Comparison of ENCODE assay signal across 33 cellular contexts in genomic region chr19:31068268-31068667, GRCh38.
"Had no signal": no experiment of that assay in that cellular context is flagged by ENCODE, and none has a peak within 500 bp of the region (broad histone marks: within the 10 kb centered on the region; RNA-seq: fewer than 3 reads in every experiment).

No MANE protein-coding gene starts in this region.

- H3K27me3 Mint-ChIP-seq: activated B cell treated with CpG ODN at 0.5 μM for 24 hours had no signal

- H3K4me1 ChIP-seq: adrenal gland, body of pancreas, breast epithelium had no signal

- ATAC-seq: activated CD8-positive, alpha-beta memory T cell treated with anti-CD3 and anti-CD28 coated beads, Interleukin-2, amount 10 ng/mL, durations not matched to agents 7 days and 5 days; activated CD8-positive, alpha-beta T cell treated with anti-CD3 and anti-CD28 coated beads for 36 hours; body of pancreas had no signal

- H3K4me1 Mint-ChIP-seq: activated B cell treated with CpG ODN at 0.5 μM for 24 hours; activated CD4-positive, alpha-beta T cell treated with anti-CD3 and anti-CD28 coated beads, Interleukin-2, amount 10 ng/mL, durations not matched to agents 24 days and 14 days; activated CD8-positive, alpha-beta memory T cell treated with anti-CD3 and anti-CD28 coated beads, Interleukin-2, amount 10 ng/mL, durations not matched to agents 7 days and 5 days; activated naive CD4-positive, alpha-beta T cell treated with anti-CD3 and anti-CD28 coated beads, Interleukin-2, amount 10 ng/mL, durations not matched to agents 7 days and 5 days; activated naive CD4-positive, alpha-beta T cell treated with anti-CD3 and anti-CD28 coated beads, Interleukin-2, amount 50 U/mL, for 24 hours; activated naive CD8-positive, alpha-beta T cell treated with anti-CD3 and anti-CD28 coated beads for 36 hours had no signal

- H3K27me3 ChIP-seq: body of pancreas, brain microvascular endothelial cell had no signal

- H3K9me3 Mint-ChIP-seq: activated CD4-positive, alpha-beta memory T cell treated with anti-CD3 and anti-CD28 coated beads for 36 hours; activated CD4-positive, alpha-beta T cell treated with anti-CD3 and anti-CD28 coated beads, Interleukin-2, amount 10 ng/mL, durations not matched to agents 24 days and 14 days; activated CD8-positive, alpha-beta T cell treated with anti-CD3 and anti-CD28 coated beads for 36 hours; activated naive CD4-positive, alpha-beta T cell treated with anti-CD3 and anti-CD28 coated beads, Interleukin-2, amount 10 ng/mL, durations not matched to agents 7 days and 5 days; activated naive CD4-positive, alpha-beta T cell treated with anti-CD3 and anti-CD28 coated beads, Interleukin-2, amount 50 U/mL, for 24 hours; activated naive CD8-positive, alpha-beta T cell treated with anti-CD3 and anti-CD28 coated beads for 36 hours; activated T-cell treated with anti-CD3 and anti-CD28 coated beads, Interleukin-2, amount 50 U/mL, for 24 hours; activated T-helper 2 cell treated with anti-CD3 and anti-CD28 coated beads, Interferon-gamma antibody, Interleukin-2, Interleukin-4, amounts not matched to agents 10 μg/mL and 5 μg/mL and 100 μg/mL, durations not matched to agents 14 hours and 24 hours and 36 hours; T-helper 1 cell treated with Interleukin-12 subunit alpha and Interleukin-12 subunit beta and Interleukin-4 antibody, amounts not matched to agents 30 μg/mL and 1 μg/mL, for 36 hours; T-helper 2 cell treated with Interferon-gamma antibody and Interleukin-4, amounts not matched to agents 5 μg/mL and 100 μg/mL, for 36 hours had no signal

- H3K4me3 Mint-ChIP-seq: activated B cell treated with CpG ODN at 0.5 μM for 24 hours; activated CD4-positive, alpha-beta memory T cell treated with anti-CD3 and anti-CD28 coated beads for 36 hours; activated CD4-positive, alpha-beta T cell treated with anti-CD3 and anti-CD28 coated beads, Interleukin-2, amount 10 ng/mL, durations not matched to agents 24 days and 14 days; activated CD8-positive, alpha-beta memory T cell treated with anti-CD3 and anti-CD28 coated beads, Interleukin-2, amount 10 ng/mL, durations not matched to agents 7 days and 5 days; activated CD8-positive, alpha-beta T cell treated with anti-CD3 and anti-CD28 coated beads for 36 hours; activated naive CD4-positive, alpha-beta T cell treated with anti-CD3 and anti-CD28 coated beads, Interleukin-2, amount 10 ng/mL, durations not matched to agents 7 days and 5 days; activated naive CD4-positive, alpha-beta T cell treated with anti-CD3 and anti-CD28 coated beads, Interleukin-2, amount 50 U/mL, for 24 hours; activated naive CD8-positive, alpha-beta T cell treated with anti-CD3 and anti-CD28 coated beads for 36 hours; activated T-cell treated with anti-CD3 and anti-CD28 coated beads, Interleukin-2, amount 50 U/mL, for 24 hours; T-helper 1 cell treated with Interleukin-12 subunit alpha and Interleukin-12 subunit beta and Interleukin-4 antibody, amounts not matched to agents 30 μg/mL and 1 μg/mL, for 36 hours; T-helper 2 cell treated with Interferon-gamma antibody and Interleukin-4, amounts not matched to agents 5 μg/mL and 100 μg/mL, for 36 hours had no signal

- H3K36me3 Mint-ChIP-seq: activated CD4-positive, alpha-beta memory T cell treated with anti-CD3 and anti-CD28 coated beads for 36 hours; activated CD8-positive, alpha-beta memory T cell treated with anti-CD3 and anti-CD28 coated beads, Interleukin-2, amount 10 ng/mL, durations not matched to agents 7 days and 5 days; activated naive CD4-positive, alpha-beta T cell treated with anti-CD3 and anti-CD28 coated beads, Interleukin-2, amount 10 ng/mL, durations not matched to agents 7 days and 5 days; activated naive CD4-positive, alpha-beta T cell treated with anti-CD3 and anti-CD28 coated beads, Interleukin-2, amount 50 U/mL, for 24 hours; activated naive CD8-positive, alpha-beta T cell treated with anti-CD3 and anti-CD28 coated beads for 36 hours had no signal

- DNase-seq: activated B cell treated with CpG ODN at 0.5 μM for 24 hours; activated CD4-positive, alpha-beta memory T cell treated with anti-CD3 and anti-CD28 coated beads for 36 hours; activated CD4-positive, alpha-beta T cell treated with anti-CD3 and anti-CD28 coated beads for 4 hours; activated CD4-positive, alpha-beta T cell treated with anti-CD3 and anti-CD28 coated beads, Interleukin-2, amount 10 ng/mL, durations not matched to agents 24 days and 14 days; activated CD4-positive, alpha-beta T cell treated with anti-CD3 and anti-CD28 coated beads, Interleukin-2, amount 50 U/mL, for 1 hour; activated CD4-positive, alpha-beta T cell treated with anti-CD3 and anti-CD28 coated beads, Interleukin-2, amount 50 U/mL, for 4 hours; activated CD4-positive, CD25-positive, alpha-beta regulatory T cell treated with anti-CD3 and anti-CD28 coated beads, Interleukin-2, amount 50 U/mL, for 72 hours; activated CD8-positive, alpha-beta memory T cell treated with anti-CD3 and anti-CD28 coated beads, Interleukin-2, amount 10 ng/mL, durations not matched to agents 7 days and 5 days; activated CD8-positive, alpha-beta memory T cell treated with anti-CD3 and anti-CD28 coated beads, Interleukin-2, amount 50 U/mL, for 48 hours; activated CD8-positive, alpha-beta T cell treated with anti-CD3 and anti-CD28 coated beads for 36 hours; activated effector memory CD4-positive, alpha-beta T cell treated with Interleukin-2 at 50 U/mL for 16 hours; activated gamma-delta T cell; activated naive CD4-positive, alpha-beta T cell treated with anti-CD3 and anti-CD28 coated beads, Interleukin-2, amount 10 ng/mL, durations not matched to agents 7 days and 5 days; activated naive CD4-positive, alpha-beta T cell treated with Interleukin-2 at 50 U/mL for 16 hours; activated naive CD8-positive, alpha-beta T cell treated with anti-CD3 and anti-CD28 coated beads for 36 hours; activated T-cell treated with anti-CD3 and anti-CD28 coated beads, Interleukin-2, amount 50 U/mL, for 24 hours; activated T-cell treated with anti-CD3 and anti-CD28 coated beads, Interleukin-2, amount 50 U/mL, for 48 hours; adrenal gland; amniotic stem cell; aorta; body of pancreas; brain microvascular endothelial cell; central memory CD4-positive, alpha-beta T cell; T-helper 2 cell; T-helper 9 cell had no signal

- H3K27ac ChIP-seq: adrenal gland, body of pancreas, brain microvascular endothelial cell, breast epithelium, VCaP had no signal

- H3K4me3 ChIP-seq: adrenal gland, body of pancreas, breast epithelium had no signal

- H3K9me3 ChIP-seq: adrenal gland, body of pancreas, breast epithelium had no signal

- H3K36me3 ChIP-seq: adrenal gland, brain microvascular endothelial cell, breast epithelium had no signal

- H3K27ac Mint-ChIP-seq: activated B cell treated with CpG ODN at 0.5 μM for 24 hours; activated CD4-positive, alpha-beta memory T cell treated with anti-CD3 and anti-CD28 coated beads for 36 hours; activated CD4-positive, alpha-beta T cell treated with anti-CD3 and anti-CD28 coated beads, Interleukin-2, amount 10 ng/mL, durations not matched to agents 24 days and 14 days; activated CD8-positive, alpha-beta memory T cell treated with anti-CD3 and anti-CD28 coated beads, Interleukin-2, amount 10 ng/mL, durations not matched to agents 7 days and 5 days; activated CD8-positive, alpha-beta T cell treated with anti-CD3 and anti-CD28 coated beads for 36 hours; activated naive CD4-positive, alpha-beta T cell treated with anti-CD3 and anti-CD28 coated beads, Interleukin-2, amount 10 ng/mL, durations not matched to agents 7 days and 5 days; activated naive CD4-positive, alpha-beta T cell treated with anti-CD3 and anti-CD28 coated beads, Interleukin-2, amount 50 U/mL, for 24 hours; activated naive CD8-positive, alpha-beta T cell treated with anti-CD3 and anti-CD28 coated beads for 36 hours; activated T-cell treated with anti-CD3 and anti-CD28 coated beads, Interleukin-2, amount 50 U/mL, for 24 hours; activated T-helper 2 cell treated with anti-CD3 and anti-CD28 coated beads, Interferon-gamma antibody, Interleukin-2, Interleukin-4, amounts not matched to agents 10 μg/mL and 5 μg/mL and 100 μg/mL, durations not matched to agents 14 hours and 24 hours and 36 hours; T-helper 1 cell treated with Interleukin-12 subunit alpha and Interleukin-12 subunit beta and Interleukin-4 antibody, amounts not matched to agents 30 μg/mL and 1 μg/mL, for 36 hours; T-helper 2 cell treated with Interferon-gamma antibody and Interleukin-4, amounts not matched to agents 5 μg/mL and 100 μg/mL, for 36 hours had no signal

- FAIRE-seq: astrocyte, TTC549 had no signal
